1 cellular context compared by ENCODE assay signal in genomic region chr17:55576237-55576998, GRCh38.
TF ChIP-seq lines count a peak whose summit lies in the region.

No MANE protein-coding gene starts in this region.

TF ChIP-seq in K562, 482 proteins besides CTCF, POLR2A, EP300 and RAD21 (continued from another document and continues in another):
- no peak for TF ChIP-seq BCLAF1 (IDR thresholded peaks at IDR 0.05; ENCODE audit: borderline replicate concordance in 1 of 2, control insufficient read depth in 1 of 2, low read depth in 2 of 2, low read length in 1 of 2)
- no peak for TF ChIP-seq ZNF165 (CRISPR knock-in tag; IDR thresholded peaks at IDR 0.05; ENCODE audit: borderline replicate concordance)
- no peak for TF ChIP-seq DMBX1 (CRISPR knock-in tag; IDR thresholded peaks at IDR 0.05; ENCODE audit: borderline replicate concordance)
- no peak for TF ChIP-seq EWSR1 (IDR thresholded peaks at IDR 0.05; ENCODE audit: borderline replicate concordance, low read depth, partially characterized antibody)
- TF ChIP-seq PRMT5 (CRISPR knock-in tag; IDR thresholded peaks at IDR 0.05): no peak
- peak; percentile 70 for TF ChIP-seq ARID1B (IDR thresholded peaks at IDR 0.05)
- TF ChIP-seq UBTF (IDR thresholded peaks at IDR 0.05; ENCODE audit: borderline replicate concordance in 1 of 2, low read depth in 2 of 2, low read length in 2 of 2): no peak
- TF ChIP-seq FOXJ2 (tag; IDR thresholded peaks at IDR 0.05): 0 out of 2 replicates have a peak, but pooled peaks have one; percentile 51
- TF ChIP-seq ETS1 (conservative IDR thresholded peaks at IDR 0.05; ENCODE audit: control insufficient read depth, low read depth, low read length): no peak
- peak; percentile 21 for TF ChIP-seq VEZF1 (CRISPR knock-in tag; IDR thresholded peaks at IDR 0.05)
- no peak for TF ChIP-seq ETV5 (CRISPR knock-in tag; IDR thresholded peaks at IDR 0.05; ENCODE audit: low read depth)
- peak in 1 of 2 experiments; percentile 6; a peak in 1 of 4 replicates for TF ChIP-seq RCOR1 (IDR thresholded peaks at IDR 0.05; ENCODE audit: borderline replicate concordance in 1 of 2, low read depth in 2 of 2, low read length in 2 of 2)
- no peak for TF ChIP-seq ZNF253 (CRISPR knock-in tag; conservative IDR thresholded peaks at IDR 0.05)
- no peak for TF ChIP-seq NR2F6 (CRISPR knock-in tag; IDR thresholded peaks at IDR 0.05)
- no peak for TF ChIP-seq ILK (tag; IDR thresholded peaks at IDR 0.05; ENCODE audit: borderline replicate concordance, low read depth)
- TF ChIP-seq FOXP4 (CRISPR knock-in tag; IDR thresholded peaks at IDR 0.05; ENCODE audit: borderline replicate concordance): no peak
- peak; percentile 76 for TF ChIP-seq TAF9B (IDR thresholded peaks at IDR 0.05; ENCODE audit: partially characterized antibody)
- TF ChIP-seq PBX2 (CRISPR knock-in tag; IDR thresholded peaks at IDR 0.05; ENCODE audit: low read depth): no peak
- TF ChIP-seq PBX2 (tag; conservative IDR thresholded peaks at IDR 0.05; ENCODE audit: low read depth): no peak
- TF ChIP-seq TAL1 (IDR thresholded peaks at IDR 0.05): 0 out of 2 replicates have a peak, but pooled peaks have one; percentile 8
- TF ChIP-seq TSHZ1 (CRISPR knock-in tag; IDR thresholded peaks at IDR 0.05): no peak
- no peak for TF ChIP-seq NR4A1 (CRISPR knock-in tag; IDR thresholded peaks at IDR 0.05)
- TF ChIP-seq NR4A1 (tag; IDR thresholded peaks at IDR 0.05): no peak
- no peak for TF ChIP-seq THAP12 (CRISPR knock-in tag; IDR thresholded peaks at IDR 0.05)
- TF ChIP-seq ZBTB7A (IDR thresholded peaks at IDR 0.05; ENCODE audit: borderline replicate concordance, control insufficient read depth, low read depth, low read length): no peak
- no peak for TF ChIP-seq HDGF (IDR thresholded peaks at IDR 0.05)
- peak; percentile 85 for TF ChIP-seq EHMT2 (IDR thresholded peaks at IDR 0.05)
- no peak for TF ChIP-seq HDAC6 (IDR thresholded peaks at IDR 0.05; ENCODE audit: low read depth, low read length)
- TF ChIP-seq KLF13 (tag; IDR thresholded peaks at IDR 0.05; ENCODE audit: borderline replicate concordance, low read depth): no peak
- no peak for TF ChIP-seq HMBOX1 (IDR thresholded peaks at IDR 0.05)
- peak; percentile 88 for TF ChIP-seq SMARCE1 (IDR thresholded peaks at IDR 0.05)
- TF ChIP-seq ZZZ3 (IDR thresholded peaks at IDR 0.05): no peak
- TF ChIP-seq RBM14 (IDR thresholded peaks at IDR 0.05; ENCODE audit: borderline replicate concordance, insufficient read depth, low read depth, low read length): no peak
- no peak for TF ChIP-seq NKRF (IDR thresholded peaks at IDR 0.05; ENCODE audit: borderline replicate concordance)
- no peak for TF ChIP-seq LARP7 (IDR thresholded peaks at IDR 0.05)
- TF ChIP-seq NR3C1 (CRISPR knock-in tag; IDR thresholded peaks at IDR 0.05): no peak
- TF ChIP-seq POLR2B (IDR thresholded peaks at IDR 0.05; ENCODE audit: low read depth, partially characterized antibody): peak; percentile 62
